ENCODE assay signal across 1 cellular context in genomic region chr2:70104231-70105111, GRCh38.
TF ChIP-seq lines count a peak whose summit lies in the region.

No MANE protein-coding gene starts in this region.

TF ChIP-seq in K562, 482 proteins besides CTCF, POLR2A, EP300 and RAD21 (continued from another document and continues in another):
- TF ChIP-seq, protein P1, sequence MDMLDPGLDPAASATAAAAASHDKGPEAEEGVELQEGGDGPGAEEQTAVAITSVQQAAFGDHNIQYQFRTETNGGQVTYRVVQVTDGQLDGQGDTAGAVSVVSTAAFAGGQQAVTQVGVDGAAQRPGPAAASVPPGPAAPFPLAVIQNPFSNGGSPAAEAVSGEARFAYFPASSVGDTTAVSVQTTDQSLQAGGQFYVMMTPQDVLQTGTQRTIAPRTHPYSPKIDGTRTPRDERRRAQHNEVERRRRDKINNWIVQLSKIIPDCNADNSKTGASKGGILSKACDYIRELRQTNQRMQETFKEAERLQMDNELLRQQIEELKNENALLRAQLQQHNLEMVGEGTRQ (CRISPR knock-in tag; IDR thresholded peaks at IDR 0.05), result no peak
- TF ChIP-seq ZNF140 (CRISPR knock-in tag; IDR thresholded peaks at IDR 0.05), result no peak
- peak in 1 of 3 experiments; percentile 57 for TF ChIP-seq YY1 (IDR thresholded peaks at IDR 0.05; ENCODE audit: borderline replicate concordance in 1 of 3, control insufficient read depth in 1 of 3, extremely low read depth in 1 of 3, insufficient read depth in 3 of 3, insufficient read length in 1 of 3, insufficient replicate concordance in 2 of 3, low read depth in 1 of 3, low read length in 2 of 3)
- peak; percentile 83 for TF ChIP-seq POLR2H (tag; IDR thresholded peaks at IDR 0.05; ENCODE audit: low read depth)
- TF ChIP-seq JUND (IDR thresholded peaks at IDR 0.05; ENCODE audit: borderline replicate concordance, low read depth, low read length), result peak; percentile 36; the same call in 1 of the 2 replicates
- peak; percentile 68; the same call in 1 of the 3 replicates for TF ChIP-seq JUND (tag; IDR thresholded peaks at IDR 0.05; ENCODE audit: borderline replicate concordance, low read depth, low read length)
- no peak for TF ChIP-seq SETDB1 (IDR thresholded peaks at IDR 0.05; ENCODE audit: low read length)
- TF ChIP-seq ARID1B (IDR thresholded peaks at IDR 0.05), result peak; percentile 24
- 0 out of 2 replicates have a peak, but pooled peaks have one; percentile 20 for TF ChIP-seq NR2C1 (IDR thresholded peaks at IDR 0.05)
- TF ChIP-seq NR2C1 (tag; IDR thresholded peaks at IDR 0.05), result no peak
- 0 out of 2 replicates have a peak, but pooled peaks have one; percentile 11 for TF ChIP-seq EHMT2 (IDR thresholded peaks at IDR 0.05)
- TF ChIP-seq TEAD2 (tag; IDR thresholded peaks at IDR 0.05), result no peak
- peak; percentile 24; the same call in 1 of the 2 replicates for TF ChIP-seq TRIM28 (IDR thresholded peaks at IDR 0.05)
- TF ChIP-seq, protein P2, sequence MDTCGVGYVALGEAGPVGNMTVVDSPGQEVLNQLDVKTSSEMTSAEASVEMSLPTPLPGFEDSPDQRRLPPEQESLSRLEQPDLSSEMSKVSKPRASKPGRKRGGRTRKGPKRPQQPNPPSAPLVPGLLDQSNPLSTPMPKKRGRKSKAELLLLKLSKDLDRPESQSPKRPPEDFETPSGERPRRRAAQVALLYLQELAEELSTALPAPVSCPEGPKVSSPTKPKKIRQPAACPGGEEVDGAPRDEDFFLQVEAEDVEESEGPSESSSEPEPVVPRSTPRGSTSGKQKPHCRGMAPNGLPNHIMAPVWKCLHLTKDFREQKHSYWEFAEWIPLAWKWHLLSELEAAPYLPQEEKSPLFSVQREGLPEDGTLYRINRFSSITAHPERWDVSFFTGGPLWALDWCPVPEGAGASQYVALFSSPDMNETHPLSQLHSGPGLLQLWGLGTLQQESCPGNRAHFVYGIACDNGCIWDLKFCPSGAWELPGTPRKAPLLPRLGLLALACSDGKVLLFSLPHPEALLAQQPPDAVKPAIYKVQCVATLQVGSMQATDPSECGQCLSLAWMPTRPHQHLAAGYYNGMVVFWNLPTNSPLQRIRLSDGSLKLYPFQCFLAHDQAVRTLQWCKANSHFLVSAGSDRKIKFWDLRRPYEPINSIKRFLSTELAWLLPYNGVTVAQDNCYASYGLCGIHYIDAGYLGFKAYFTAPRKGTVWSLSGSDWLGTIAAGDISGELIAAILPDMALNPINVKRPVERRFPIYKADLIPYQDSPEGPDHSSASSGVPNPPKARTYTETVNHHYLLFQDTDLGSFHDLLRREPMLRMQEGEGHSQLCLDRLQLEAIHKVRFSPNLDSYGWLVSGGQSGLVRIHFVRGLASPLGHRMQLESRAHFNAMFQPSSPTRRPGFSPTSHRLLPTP (IDR thresholded peaks at IDR 0.05; ENCODE audit: borderline replicate concordance, extremely low read depth, insufficient read length), result no peak
- TF ChIP-seq ATF7 (IDR thresholded peaks at IDR 0.05), result peak; percentile 52; the same call in 1 of the 2 replicates
- peak; percentile 49 for TF ChIP-seq SMAD4 (CRISPR knock-in tag; conservative IDR thresholded peaks at IDR 0.05)
- no peak for TF ChIP-seq BRD4 (IDR thresholded peaks at IDR 0.05)
- TF ChIP-seq ZBTB33 (CRISPR knock-in tag; IDR thresholded peaks at IDR 0.05), result no peak
- no peak for TF ChIP-seq E2F3 (CRISPR knock-in tag; IDR thresholded peaks at IDR 0.05)
- no peak for TF ChIP-seq PTBP1 (IDR thresholded peaks at IDR 0.05; ENCODE audit: low read depth, low read length)
- TF ChIP-seq ARNT (IDR thresholded peaks at IDR 0.05), result peak in 1 of 2 experiments; percentile 92; a peak in 2 of 4 replicates
- no peak for TF ChIP-seq U2AF2 (optimal IDR thresholded peaks at IDR 0.05; ENCODE audit: low read depth, low read length)
- TF ChIP-seq SLC30A9 (CRISPR knock-in tag; IDR thresholded peaks at IDR 0.05), result no peak
- TF ChIP-seq, protein P3, sequence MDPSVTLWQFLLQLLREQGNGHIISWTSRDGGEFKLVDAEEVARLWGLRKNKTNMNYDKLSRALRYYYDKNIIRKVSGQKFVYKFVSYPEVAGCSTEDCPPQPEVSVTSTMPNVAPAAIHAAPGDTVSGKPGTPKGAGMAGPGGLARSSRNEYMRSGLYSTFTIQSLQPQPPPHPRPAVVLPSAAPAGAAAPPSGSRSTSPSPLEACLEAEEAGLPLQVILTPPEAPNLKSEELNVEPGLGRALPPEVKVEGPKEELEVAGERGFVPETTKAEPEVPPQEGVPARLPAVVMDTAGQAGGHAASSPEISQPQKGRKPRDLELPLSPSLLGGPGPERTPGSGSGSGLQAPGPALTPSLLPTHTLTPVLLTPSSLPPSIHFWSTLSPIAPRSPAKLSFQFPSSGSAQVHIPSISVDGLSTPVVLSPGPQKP (CRISPR knock-in tag; IDR thresholded peaks at IDR 0.05), result no peak
- no peak for TF ChIP-seq MLX (CRISPR knock-in tag; conservative IDR thresholded peaks at IDR 0.05)
- TF ChIP-seq CREB5 (CRISPR knock-in tag; IDR thresholded peaks at IDR 0.05), result no peak
- TF ChIP-seq SUPT5H (IDR thresholded peaks at IDR 0.05), result peak; percentile 33; the same call in 1 of the 2 replicates
- 0 out of 2 replicates have a peak, but pooled peaks have one; percentile 25 for TF ChIP-seq ZNF197 (CRISPR knock-in tag; IDR thresholded peaks at IDR 0.05; ENCODE audit: low read depth)
- TF ChIP-seq NCOA2 (IDR thresholded peaks at IDR 0.05; ENCODE audit: partially characterized antibody in 2 of 2), result peak in 1 of 2 experiments; percentile 45
- 0 out of 2 replicates have a peak, but pooled peaks have one; percentile 8 for TF ChIP-seq DEAF1 (CRISPR knock-in tag; IDR thresholded peaks at IDR 0.05)
- TF ChIP-seq XRCC5 (IDR thresholded peaks at IDR 0.05; ENCODE audit: low read depth, low read length), result 0 out of 2 replicates have a peak, but pooled peaks have one; percentile 53
- no peak for TF ChIP-seq ZSCAN32 (CRISPR knock-in tag; IDR thresholded peaks at IDR 0.05)
- TF ChIP-seq ZBTB17 (CRISPR knock-in tag; IDR thresholded peaks at IDR 0.05), result peak; percentile 99
- no peak for TF ChIP-seq E2F6 (IDR thresholded peaks at IDR 0.05; ENCODE audit: borderline replicate concordance in 1 of 2, extremely low read depth in 1 of 2, insufficient read depth in 1 of 2, insufficient read length in 1 of 2, low read depth in 1 of 2, low read length in 1 of 2, poor library complexity in 1 of 2, severe bottlenecking in 1 of 2)
- TF ChIP-seq ZNF717 (CRISPR knock-in tag; IDR thresholded peaks at IDR 0.05), result no peak
- no peak for TF ChIP-seq ZFP1 (CRISPR knock-in tag; IDR thresholded peaks at IDR 0.05)
- no peak for TF ChIP-seq ZNF143 (CRISPR knock-in tag; IDR thresholded peaks at IDR 0.05)
- TF ChIP-seq, protein P4, sequence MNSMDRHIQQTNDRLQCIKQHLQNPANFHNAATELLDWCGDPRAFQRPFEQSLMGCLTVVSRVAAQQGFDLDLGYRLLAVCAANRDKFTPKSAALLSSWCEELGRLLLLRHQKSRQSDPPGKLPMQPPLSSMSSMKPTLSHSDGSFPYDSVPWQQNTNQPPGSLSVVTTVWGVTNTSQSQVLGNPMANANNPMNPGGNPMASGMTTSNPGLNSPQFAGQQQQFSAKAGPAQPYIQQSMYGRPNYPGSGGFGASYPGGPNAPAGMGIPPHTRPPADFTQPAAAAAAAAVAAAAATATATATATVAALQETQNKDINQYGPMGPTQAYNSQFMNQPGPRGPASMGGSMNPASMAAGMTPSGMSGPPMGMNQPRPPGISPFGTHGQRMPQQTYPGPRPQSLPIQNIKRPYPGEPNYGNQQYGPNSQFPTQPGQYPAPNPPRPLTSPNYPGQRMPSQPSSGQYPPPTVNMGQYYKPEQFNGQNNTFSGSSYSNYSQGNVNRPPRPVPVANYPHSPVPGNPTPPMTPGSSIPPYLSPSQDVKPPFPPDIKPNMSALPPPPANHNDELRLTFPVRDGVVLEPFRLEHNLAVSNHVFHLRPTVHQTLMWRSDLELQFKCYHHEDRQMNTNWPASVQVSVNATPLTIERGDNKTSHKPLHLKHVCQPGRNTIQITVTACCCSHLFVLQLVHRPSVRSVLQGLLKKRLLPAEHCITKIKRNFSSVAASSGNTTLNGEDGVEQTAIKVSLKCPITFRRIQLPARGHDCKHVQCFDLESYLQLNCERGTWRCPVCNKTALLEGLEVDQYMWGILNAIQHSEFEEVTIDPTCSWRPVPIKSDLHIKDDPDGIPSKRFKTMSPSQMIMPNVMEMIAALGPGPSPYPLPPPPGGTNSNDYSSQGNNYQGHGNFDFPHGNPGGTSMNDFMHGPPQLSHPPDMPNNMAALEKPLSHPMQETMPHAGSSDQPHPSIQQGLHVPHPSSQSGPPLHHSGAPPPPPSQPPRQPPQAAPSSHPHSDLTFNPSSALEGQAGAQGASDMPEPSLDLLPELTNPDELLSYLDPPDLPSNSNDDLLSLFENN (IDR thresholded peaks at IDR 0.05; ENCODE audit: low read depth in 2 of 2, low read length in 2 of 2), result peak in 1 of 2 experiments; percentile 91; a peak in 2 of 4 replicates
- no peak for TF ChIP-seq RUNX1 (IDR thresholded peaks at IDR 0.05; ENCODE audit: low read depth)
- 0 out of 2 replicates have a peak, but pooled peaks have one; percentile 43 for TF ChIP-seq ETS1 (conservative IDR thresholded peaks at IDR 0.05; ENCODE audit: control insufficient read depth, low read depth, low read length)
- TF ChIP-seq ZNF780A (CRISPR knock-in tag; IDR thresholded peaks at IDR 0.05), result no peak
- TF ChIP-seq NUFIP1 (IDR thresholded peaks at IDR 0.05; ENCODE audit: partially characterized antibody), result no peak
- TF ChIP-seq MAZ (CRISPR knock-in tag; conservative IDR thresholded peaks at IDR 0.05 in 1 of 2, IDR thresholded peaks at IDR 0.05 in 1 of 2), result peak; percentile 9 to 58; a peak in 3 of 4 replicates
- TF ChIP-seq RB1 (IDR thresholded peaks at IDR 0.05; ENCODE audit: low read depth), result no peak
